1 cellular context compared by ENCODE assay signal in the genomic region with DNA sequence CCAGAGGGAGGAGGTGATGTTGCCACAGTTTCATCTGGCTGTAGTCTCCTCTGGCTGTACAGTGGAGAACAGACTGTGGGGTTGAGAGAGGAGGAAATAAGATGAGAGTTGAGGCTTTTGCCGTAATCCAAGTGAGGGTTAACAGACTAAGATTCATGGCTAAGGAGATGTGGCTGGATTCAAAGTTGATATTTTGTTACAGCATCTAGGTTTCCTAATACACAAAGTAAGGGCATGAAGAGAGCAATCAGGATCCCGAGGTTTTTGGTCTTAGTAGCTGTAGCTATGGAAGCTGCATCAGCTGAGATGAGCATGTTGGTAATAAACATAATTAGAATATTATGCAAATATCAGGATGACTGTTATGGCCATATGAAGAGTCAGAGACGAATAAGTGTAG.
TF ChIP-seq lines count a peak whose summit lies in the region.

No MANE protein-coding gene starts in this region.

TF ChIP-seq in H1, 55 proteins besides CTCF, POLR2A, EP300 and RAD21:
- TF ChIP-seq CEBPB (IDR thresholded peaks at IDR 0.05; ENCODE audit: low read depth, low read length): no peak
- no peak for TF ChIP-seq TAF7 (optimal IDR thresholded peaks at IDR 0.05; ENCODE audit: borderline replicate concordance, low read depth, low read length)
- TF ChIP-seq RNF2 (IDR thresholded peaks at IDR 0.05; ENCODE audit: borderline replicate concordance, low read depth, low read length, missing control alignments, poor library complexity, severe bottlenecking): no peak
- TF ChIP-seq TBP (IDR thresholded peaks at IDR 0.05; ENCODE audit: low read depth, low read length): no peak
- TF ChIP-seq, protein P1, sequence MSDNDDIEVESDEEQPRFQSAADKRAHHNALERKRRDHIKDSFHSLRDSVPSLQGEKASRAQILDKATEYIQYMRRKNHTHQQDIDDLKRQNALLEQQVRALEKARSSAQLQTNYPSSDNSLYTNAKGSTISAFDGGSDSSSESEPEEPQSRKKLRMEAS (IDR thresholded peaks at IDR 0.05): no peak
- TF ChIP-seq NRF1 (IDR thresholded peaks at IDR 0.05; ENCODE audit: low read depth, low read length): no peak
- no peak for TF ChIP-seq SIRT6 (IDR thresholded peaks at IDR 0.05; ENCODE audit: low read length)
- TF ChIP-seq POLR2AphosphoS5 (IDR thresholded peaks at IDR 0.05; ENCODE audit: low read depth, low read length): no peak
- no peak for TF ChIP-seq SP1 (IDR thresholded peaks at IDR 0.05; ENCODE audit: low read depth, low read length)
- TF ChIP-seq RFX5 (IDR thresholded peaks at IDR 0.05; ENCODE audit: borderline replicate concordance, low read depth, low read length): no peak
- TF ChIP-seq, protein P2, sequence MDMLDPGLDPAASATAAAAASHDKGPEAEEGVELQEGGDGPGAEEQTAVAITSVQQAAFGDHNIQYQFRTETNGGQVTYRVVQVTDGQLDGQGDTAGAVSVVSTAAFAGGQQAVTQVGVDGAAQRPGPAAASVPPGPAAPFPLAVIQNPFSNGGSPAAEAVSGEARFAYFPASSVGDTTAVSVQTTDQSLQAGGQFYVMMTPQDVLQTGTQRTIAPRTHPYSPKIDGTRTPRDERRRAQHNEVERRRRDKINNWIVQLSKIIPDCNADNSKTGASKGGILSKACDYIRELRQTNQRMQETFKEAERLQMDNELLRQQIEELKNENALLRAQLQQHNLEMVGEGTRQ (IDR thresholded peaks at IDR 0.05; ENCODE audit: low read length): no peak
- TF ChIP-seq EZH2 (IDR thresholded peaks at IDR 0.05; ENCODE audit: low read depth, low read length, severe bottlenecking): no peak
- TF ChIP-seq, protein P3, sequence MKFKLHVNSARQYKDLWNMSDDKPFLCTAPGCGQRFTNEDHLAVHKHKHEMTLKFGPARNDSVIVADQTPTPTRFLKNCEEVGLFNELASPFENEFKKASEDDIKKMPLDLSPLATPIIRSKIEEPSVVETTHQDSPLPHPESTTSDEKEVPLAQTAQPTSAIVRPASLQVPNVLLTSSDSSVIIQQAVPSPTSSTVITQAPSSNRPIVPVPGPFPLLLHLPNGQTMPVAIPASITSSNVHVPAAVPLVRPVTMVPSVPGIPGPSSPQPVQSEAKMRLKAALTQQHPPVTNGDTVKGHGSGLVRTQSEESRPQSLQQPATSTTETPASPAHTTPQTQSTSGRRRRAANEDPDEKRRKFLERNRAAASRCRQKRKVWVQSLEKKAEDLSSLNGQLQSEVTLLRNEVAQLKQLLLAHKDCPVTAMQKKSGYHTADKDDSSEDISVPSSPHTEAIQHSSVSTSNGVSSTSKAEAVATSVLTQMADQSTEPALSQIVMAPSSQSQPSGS (IDR thresholded peaks at IDR 0.05; ENCODE audit: low read length): no peak
- no peak for TF ChIP-seq FOSL1 (IDR thresholded peaks at IDR 0.05; ENCODE audit: insufficient read depth, low read depth, low read length)
- TF ChIP-seq JUN (IDR thresholded peaks at IDR 0.05; ENCODE audit: low read depth, low read length): no peak
- TF ChIP-seq, protein P4, sequence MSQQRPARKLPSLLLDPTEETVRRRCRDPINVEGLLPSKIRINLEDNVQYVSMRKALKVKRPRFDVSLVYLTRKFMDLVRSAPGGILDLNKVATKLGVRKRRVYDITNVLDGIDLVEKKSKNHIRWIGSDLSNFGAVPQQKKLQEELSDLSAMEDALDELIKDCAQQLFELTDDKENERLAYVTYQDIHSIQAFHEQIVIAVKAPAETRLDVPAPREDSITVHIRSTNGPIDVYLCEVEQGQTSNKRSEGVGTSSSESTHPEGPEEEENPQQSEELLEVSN (IDR thresholded peaks at IDR 0.05): no peak
- TF ChIP-seq BRCA1 (IDR thresholded peaks at IDR 0.05; ENCODE audit: low read depth, low read length): no peak
- TF ChIP-seq MAFK (IDR thresholded peaks at IDR 0.05; ENCODE audit: low read depth, low read length): no peak
- no peak for TF ChIP-seq RXRA (IDR thresholded peaks at IDR 0.05; ENCODE audit: insufficient read depth, low read depth, low read length)
